24 cellular contexts compared by ENCODE assay signal in genomic region chr2:239198221-239198620, GRCh38.
DNase-seq lines count a peak whose midpoint lies in the region; ATAC-seq and TF ChIP-seq lines count a peak whose summit lies in the region.
"Had no signal": no experiment of that assay in that cellular context is flagged by ENCODE, and none has a peak within 500 bp of the region (broad histone marks: within the 10 kb centered on the region; RNA-seq: fewer than 3 reads in every experiment).

No MANE protein-coding gene starts in this region.

- no peak overlapping the region for H3K4me3 ChIP-seq in RWPE2 (ENCODE audit: severe bottlenecking)
- no peak overlapping the region for H3K4me3 ChIP-seq in neutrophil (ENCODE audit: low read depth in 1 of 2, low read length in 1 of 2)
- H3K4me3 ChIP-seq: coronary artery, GM12878, K562, skin epidermis had no signal

- H3K36me3 ChIP-seq in RWPE2 (ENCODE audit: low read depth) (no peaks in the 10 kb centered on the region), neutrophil (peaks cover 62% of the 10 kb centered on the region)

- DNase-seq in NCI-H345 (lab: John Stamatoyannopoulos, UW) (peak; percentile 18), NCI-H345 treated with DMSO at 0.1 percent for 48 hours (lab: John Stamatoyannopoulos, UW; ENCODE audit: unreplicated experiment) (no peak), RWPE2 (ENCODE audit: low spot score) (peak; percentile 35), substantia nigra (lab: John Stamatoyannopoulos, UW) (peak in 1 of 49 donors; percentile 76), GM20000 (ENCODE audit: low spot score) (no peak), GM13976 (ENCODE audit: low spot score) (no peak), NCI-H1048 (lab: John Stamatoyannopoulos, UW) (no peak)
- DNase-seq: activated CD4-positive, alpha-beta T cell treated with anti-CD3 and anti-CD28 coated beads for 36 hours; activated CD8-positive, alpha-beta T cell treated with anti-CD3 and anti-CD28 coated beads, Interleukin-2, amount 10 ng/mL, durations not matched to agents 7 days and 5 days; Calu3; foreskin keratinocyte; GOT3; left colon; mesendoderm; NCI-H2029; SHP77 treated with DMSO at 0.1 percent for 48 hours had no signal

- TF ChIP-seq CTCF in RWPE2 (IDR thresholded peaks at IDR 0.05; ENCODE audit: poor library complexity, severe bottlenecking): no peak
- no peak for TF ChIP-seq CTCF in neutrophil (IDR thresholded peaks at IDR 0.05)
- no peak for TF ChIP-seq CTCF in GM20000 (IDR thresholded peaks at IDR 0.05; ENCODE audit: extremely low read depth, missing control alignments)
- no peak for TF ChIP-seq CTCF in GM13976 (IDR thresholded peaks at IDR 0.05; ENCODE audit: borderline replicate concordance, control extremely low read depth, extremely low read depth, insufficient read depth, missing control alignments)

- no peaks in the 10 kb centered on the region for H3K27me3 ChIP-seq in RWPE2 (ENCODE audit: insufficient read depth, poor library complexity, severe bottlenecking)
- H3K27me3 ChIP-seq in neutrophil: no peaks in the 10 kb centered on the region
- H3K27me3 ChIP-seq: foreskin keratinocyte had no signal

- no peak for ATAC-seq in RWPE2 (ENCODE audit: low read depth)
- ATAC-seq: activated CD4-positive, alpha-beta T cell treated with anti-CD3 and anti-CD28 coated beads for 36 hours; activated CD8-positive, alpha-beta T cell treated with anti-CD3 and anti-CD28 coated beads, Interleukin-2, amount 10 ng/mL, durations not matched to agents 7 days and 5 days; foreskin keratinocyte; GM12878; K562; left colon; Panc1 had no signal

- no peaks in the 10 kb centered on the region for H3K4me1 ChIP-seq in RWPE2 (ENCODE audit: insufficient read depth, poor library complexity, severe bottlenecking)
- H3K4me1 ChIP-seq in neutrophil (ENCODE audit: control insufficient read depth in 1 of 2, insufficient read depth in 1 of 2, low read depth in 1 of 2, low read length in 1 of 2): no peaks in the 10 kb centered on the region
- H3K4me1 ChIP-seq: foreskin keratinocyte had no signal

- in situ Hi-C loops in GM13976 (cut with MboI; ENCODE audit: low sequenced_read_pairs, unreplicated experiment): no loop called here

- H3K27ac ChIP-seq in RWPE2 (ENCODE audit: poor library complexity, severe bottlenecking) (no peak overlapping the region), neutrophil (peak overlapping the region; percentile 25), substantia nigra (ENCODE audit: low read depth, low read length, poor library complexity, severe bottlenecking) (peak overlapping the region; percentile 17)
- H3K27ac ChIP-seq: 22Rv1, C4-2B, foreskin keratinocyte had no signal

- H3K9me3 ChIP-seq in RWPE2 (ENCODE audit: severe bottlenecking): no peaks in the 10 kb centered on the region
- H3K9me3 ChIP-seq in neutrophil: no peaks in the 10 kb centered on the region

Comparison
In these comparisons a context has a peak if more than half of its experiments do, and no peak if none do; other contexts are left out.
1. DNase-seq: peak in NCI-H345 (single experiment) and RWPE2 (single experiment); none in NCI-H345 treated with DMSO at 0.1 percent for 48 hours (single experiment), GM20000 (single experiment), GM13976 (single experiment) and NCI-H1048 (single experiment).